In the genomic region with DNA sequence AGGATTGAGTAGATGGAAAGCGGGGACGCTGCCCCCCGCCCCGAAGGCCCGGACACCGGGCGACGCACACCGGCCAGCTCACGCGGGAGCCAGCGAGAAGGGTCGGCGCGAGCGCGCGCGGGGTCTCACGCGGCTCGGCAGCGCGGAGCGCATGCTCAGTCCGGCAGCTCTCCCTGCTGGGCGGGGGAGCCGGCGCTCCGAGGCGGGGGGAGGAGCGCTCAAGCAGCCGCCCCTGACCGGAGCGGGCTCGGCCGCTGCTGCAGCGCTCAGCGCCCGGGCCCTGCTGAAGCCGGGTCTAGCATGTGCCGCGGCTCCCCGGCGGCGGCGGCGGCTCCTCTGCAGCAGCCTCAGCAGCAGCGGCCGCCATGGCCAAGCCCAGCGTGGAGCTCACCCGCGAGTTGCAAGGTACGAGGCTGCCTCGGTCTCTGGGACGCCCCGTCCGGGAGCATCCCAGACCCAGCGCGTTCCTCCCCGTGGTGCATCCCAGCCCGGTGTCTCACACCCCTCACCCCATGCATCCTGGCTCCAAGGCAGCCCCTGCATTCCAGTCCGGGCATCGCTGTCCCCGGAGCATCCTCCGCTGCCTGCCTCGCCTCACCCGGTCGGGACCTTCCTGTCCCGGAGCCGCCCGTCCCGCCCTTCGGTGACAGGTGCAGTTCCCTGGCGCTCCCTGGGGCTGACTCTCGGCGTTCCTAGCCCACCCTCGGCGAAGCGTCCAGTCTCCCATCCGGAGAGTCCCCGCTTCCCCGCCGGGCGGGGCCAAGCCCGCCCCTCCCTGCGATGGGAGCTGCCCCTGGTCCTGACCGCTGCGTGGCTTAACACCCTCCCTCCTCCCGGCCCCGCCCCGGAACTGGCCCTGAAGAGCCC, we compare ENCODE assay signal across 8 cellular contexts. TPM values are rescaled to one million over a fixed set of nuclear protein-coding genes. Genes with fewer than 3 reads are reported as not detected.
DNase-seq lines count a peak whose midpoint lies in the region; ATAC-seq and TF ChIP-seq lines count a peak whose summit lies in the region.

A gene with protein sequence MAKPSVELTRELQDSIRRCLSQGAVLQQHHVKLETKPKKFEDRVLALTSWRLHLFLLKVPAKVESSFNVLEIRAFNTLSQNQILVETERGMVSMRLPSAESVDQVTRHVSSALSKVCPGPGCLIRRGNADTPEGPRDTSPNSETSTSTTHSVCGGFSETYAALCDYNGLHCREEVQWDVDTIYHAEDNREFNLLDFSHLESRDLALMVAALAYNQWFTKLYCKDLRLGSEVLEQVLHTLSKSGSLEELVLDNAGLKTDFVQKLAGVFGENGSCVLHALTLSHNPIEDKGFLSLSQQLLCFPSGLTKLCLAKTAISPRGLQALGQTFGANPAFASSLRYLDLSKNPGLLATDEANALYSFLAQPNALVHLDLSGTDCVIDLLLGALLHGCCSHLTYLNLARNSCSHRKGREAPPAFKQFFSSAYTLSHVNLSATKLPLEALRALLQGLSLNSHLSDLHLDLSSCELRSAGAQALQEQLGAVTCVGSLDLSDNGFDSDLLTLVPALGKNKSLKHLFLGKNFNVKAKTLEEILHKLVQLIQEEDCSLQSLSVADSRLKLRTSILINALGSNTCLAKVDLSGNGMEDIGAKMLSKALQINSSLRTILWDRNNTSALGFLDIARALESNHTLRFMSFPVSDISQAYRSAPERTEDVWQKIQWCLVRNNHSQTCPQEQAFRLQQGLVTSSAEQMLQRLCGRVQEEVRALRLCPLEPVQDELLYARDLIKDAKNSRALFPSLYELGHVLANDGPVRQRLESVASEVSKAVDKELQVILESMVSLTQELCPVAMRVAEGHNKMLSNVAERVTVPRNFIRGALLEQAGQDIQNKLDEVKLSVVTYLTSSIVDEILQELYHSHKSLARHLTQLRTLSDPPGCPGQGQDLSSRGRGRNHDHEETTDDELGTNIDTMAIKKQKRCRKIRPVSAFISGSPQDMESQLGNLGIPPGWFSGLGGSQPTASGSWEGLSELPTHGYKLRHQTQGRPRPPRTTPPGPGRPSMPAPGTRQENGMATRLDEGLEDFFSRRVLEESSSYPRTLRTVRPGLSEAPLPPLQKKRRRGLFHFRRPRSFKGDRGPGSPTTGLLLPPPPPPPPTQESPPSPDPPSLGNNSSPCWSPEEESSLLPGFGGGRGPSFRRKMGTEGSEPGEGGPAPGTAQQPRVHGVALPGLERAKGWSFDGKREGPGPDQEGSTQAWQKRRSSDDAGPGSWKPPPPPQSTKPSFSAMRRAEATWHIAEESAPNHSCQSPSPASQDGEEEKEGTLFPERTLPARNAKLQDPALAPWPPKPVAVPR (N-terminal part only) (plus strand): TSS at position 221 of the 867 bp plus-strand sequence. CDS start 145 bp downstream, at position 366.

- H3K79me2 ChIP-seq in OCI-LY7 (ENCODE audit: insufficient read depth, low read depth, low read length) (no peaks in the 10 kb centered on the region), fibroblast of lung (ENCODE audit: control insufficient read depth, insufficient read depth, low read length) (no peaks in the 10 kb centered on the region)

- peaks cover 9% of the 10 kb centered on the region for H3K4me1 ChIP-seq in CD8-positive, alpha-beta memory T cell (ENCODE audit: insufficient read depth, low read length)
- H3K4me1 ChIP-seq in OCI-LY7 (ENCODE audit: insufficient read depth, low read length, poor library complexity, severe bottlenecking) (peaks cover 31% of the 10 kb centered on the region), fibroblast of lung (ENCODE audit: control insufficient read depth, extremely low read depth, insufficient read depth, low read length) (no peaks in the 10 kb centered on the region), stomach smooth muscle (ENCODE audit: control insufficient read depth, insufficient read depth, low read length) (peaks cover 18% of the 10 kb centered on the region)

- H3K9me3 Mint-ChIP-seq in CD8-positive, alpha-beta memory T cell, result no peaks in the 10 kb centered on the region
- H3K9me3 Mint-ChIP-seq in naive B cell, result no peaks in the 10 kb centered on the region

- peak; percentile 49 to 73 (median 56) for DNase-seq in CD8-positive, alpha-beta memory T cell
- DNase-seq in OCI-LY7 (ENCODE audit: low spot score), result peak; percentile 75
- DNase-seq in activated T-helper 1 cell treated with Interleukin-2 at 50 U/mL for 16 hours (ENCODE audit: low read depth), result peak; percentile 46
- peak; percentile 34 to 41 for DNase-seq in fibroblast of lung (ENCODE audit: low read depth in 2 of 2)
- DNase-seq in naive B cell, result peak; percentile 61

- H3K36me3 Mint-ChIP-seq in CD8-positive, alpha-beta memory T cell, result peaks cover 0 to 1% (median 0%) of the 10 kb centered on the region in 3 donors
- H3K36me3 Mint-ChIP-seq in naive B cell, result no peaks in the 10 kb centered on the region

- H3K27ac Mint-ChIP-seq in CD8-positive, alpha-beta memory T cell, result peak within 1 kb of the TSS in 6 of 8 donors; percentile 16 to 94 (median 58)
- peak within 1 kb of the TSS in 4 of 6 donors; percentile 28 to 94 (median 80) for H3K27ac Mint-ChIP-seq in naive B cell

- ATAC-seq in GM19351 (IDR thresholded peaks at IDR 0.05; ENCODE audit: unreplicated experiment) (peak; percentile 79), HG03571 (IDR thresholded peaks at IDR 0.05; ENCODE audit: unreplicated experiment) (peak; percentile 67), naive B cell (ENCODE audit: low read depth in 2 of 2) (peak; percentile 72 to 79)

- POLR2A ChIA-PET in CD8-positive, alpha-beta memory T cell (lab: Charles Lee), result interaction anchor here (0.5 to 1.4 kb wide), 3 partner anchors 29 to 103 kb away, joined by 3 to 5 read pairs (median 4); no protein-coding TSS in a partner anchor
- POLR2A ChIA-PET in OCI-LY7 (lab: Charles Lee), result interaction anchor here (0.6 to 1.4 kb wide), 3 partner anchors 10 to 45 kb away, joined by 3 read pairs; no protein-coding TSS in a partner anchor

- intact Hi-C loops in OCI-LY7 (cut with micrococcal nuclease; ENCODE audit: unreplicated experiment), result no loop called here

- no peaks in the 10 kb centered on the region for H3K9me2 ChIP-seq in OCI-LY7 (ENCODE audit: insufficient read depth, low read length)

- H3K27me3 Mint-ChIP-seq in CD8-positive, alpha-beta memory T cell, result peaks cover 0 to 8% of the 10 kb centered on the region in 2 donors
- peaks cover 13 to 39% (median 30%) of the 10 kb centered on the region in 3 donors for H3K27me3 Mint-ChIP-seq in naive B cell

- H3K4me1 Mint-ChIP-seq in CD8-positive, alpha-beta memory T cell, result peaks cover 15 to 20% (median 18%) of the 10 kb centered on the region in 3 donors
- peaks cover 35 to 46% (median 46%) of the 10 kb centered on the region in 3 donors for H3K4me1 Mint-ChIP-seq in naive B cell

- H3K4me2 ChIP-seq in OCI-LY7 (ENCODE audit: low read length) (peak within 1 kb of the TSS; percentile 94), fibroblast of lung (ENCODE audit: extremely low read depth, insufficient read depth, low read length) (peak within 1 kb of the TSS; percentile 91)

- H3K4me3 ChIP-seq in CD8-positive, alpha-beta memory T cell (ENCODE audit: low read length), result peak within 1 kb of the TSS; percentile 66
- peak within 1 kb of the TSS; percentile 70 for H3K4me3 ChIP-seq in OCI-LY7 (ENCODE audit: low read depth, low read length, poor library complexity, severe bottlenecking)
- peak within 1 kb of the TSS; percentile 38 to 59 (median 50) for H3K4me3 ChIP-seq in fibroblast of lung (replicated peaks in 1 of 4; ENCODE audit: control extremely low read depth in 1 of 4, insufficient read depth in 1 of 4, low read depth in 3 of 4, low read length in 4 of 4)
- peak within 1 kb of the TSS; percentile 54 to 77 for H3K4me3 ChIP-seq in stomach smooth muscle (ENCODE audit: low read length in 2 of 2)

- no peaks in the 10 kb centered on the region for H4K20me1 ChIP-seq in OCI-LY7 (ENCODE audit: insufficient read depth, low read length)
- H4K20me1 ChIP-seq in fibroblast of lung (ENCODE audit: control insufficient read depth, extremely low read depth, insufficient read depth, low read length), result no peaks in the 10 kb centered on the region

- no peaks in the 10 kb centered on the region for H3K9me3 ChIP-seq in CD8-positive, alpha-beta memory T cell (ENCODE audit: low read length)
- H3K9me3 ChIP-seq in OCI-LY7 (ENCODE audit: low read length) (no peaks in the 10 kb centered on the region), fibroblast of lung (ENCODE audit: control insufficient read depth, insufficient read depth, low read depth, low read length) (no peaks in the 10 kb centered on the region), stomach smooth muscle (ENCODE audit: control insufficient read depth in 2 of 2, low read length in 2 of 2) (no peaks in the 10 kb centered on the region)

- H3K27ac ChIP-seq in CD8-positive, alpha-beta memory T cell (ENCODE audit: low read depth, low read length), result no peak within 1 kb of the TSS
- H3K27ac ChIP-seq in OCI-LY7 (ENCODE audit: low read depth, low read length, poor library complexity, severe bottlenecking) (no peak within 1 kb of the TSS), fibroblast of lung (ENCODE audit: insufficient read depth, low read length) (no peak within 1 kb of the TSS), stomach smooth muscle (ENCODE audit: low read length) (no peak within 1 kb of the TSS)

- H3K9ac ChIP-seq in fibroblast of lung (ENCODE audit: insufficient read depth, low read length) (peak within 1 kb of the TSS; percentile 42), stomach smooth muscle (ENCODE audit: low read length in 2 of 2) (peak within 1 kb of the TSS; percentile 66 to 73)

- H2AFZ ChIP-seq in OCI-LY7 (ENCODE audit: low read length) (peak within 1 kb of the TSS; percentile 84), fibroblast of lung (ENCODE audit: low read length) (peak within 1 kb of the TSS; percentile 55)

- peak within 1 kb of the TSS; percentile 78 to 90 (median 84) for H3K4me3 Mint-ChIP-seq in CD8-positive, alpha-beta memory T cell
- H3K4me3 Mint-ChIP-seq in naive B cell, result peak within 1 kb of the TSS; percentile 82 to 95 (median 87)

- no peaks in the 10 kb centered on the region for H3K27me3 ChIP-seq in CD8-positive, alpha-beta memory T cell (ENCODE audit: insufficient read depth, low read length, poor library complexity, severe bottlenecking)
- H3K27me3 ChIP-seq in fibroblast of lung (ENCODE audit: control insufficient read depth, insufficient read depth, low read length), result peaks cover 19% of the 10 kb centered on the region
- peaks cover 4 to 10% of the 10 kb centered on the region in 2 donors for H3K27me3 ChIP-seq in stomach smooth muscle (ENCODE audit: control insufficient read depth in 1 of 2, insufficient read depth in 2 of 2, low read length in 2 of 2)

- H3K36me3 ChIP-seq in CD8-positive, alpha-beta memory T cell (ENCODE audit: insufficient read depth, low read length), result no peaks in the 10 kb centered on the region
- H3K36me3 ChIP-seq in OCI-LY7 (ENCODE audit: insufficient read depth, low read length) (no peaks in the 10 kb centered on the region), fibroblast of lung (ENCODE audit: control insufficient read depth, insufficient read depth, low read length) (no peaks in the 10 kb centered on the region), stomach smooth muscle (ENCODE audit: control insufficient read depth in 2 of 2, insufficient read depth in 2 of 2, low read length in 2 of 2) (no peaks in the 10 kb centered on the region)

- CTCF ChIA-PET in CD8-positive, alpha-beta memory T cell (lab: Charles Lee), result interaction anchor here (0.8 to 2.2 kb wide), 6 partner anchors 28 to 573 kb away, joined by 3 to 14 read pairs (median 6); no protein-coding TSS in a partner anchor
- CTCF ChIA-PET in OCI-LY7 (lab: Charles Lee; ENCODE audit: unreplicated experiment), result interaction anchor here (0.6 to 1.1 kb wide), 2 partner anchors 38 to 1075 kb away, joined by 3 read pairs; no protein-coding TSS in a partner anchor

- no TSS peak for BruUV-seq in OCI-LY7 (replicated peaks; lab: Mats Ljungman, UMichigan)

- TF ChIP-seq CTCF in OCI-LY7 (conservative IDR thresholded peaks at IDR 0.05; ENCODE audit: low read length), result no peak
- TF ChIP-seq CTCF in fibroblast of lung (conservative IDR thresholded peaks at IDR 0.05 in 1 of 2, IDR thresholded peaks at IDR 0.05 in 1 of 2; ENCODE audit: low read depth in 1 of 2, low read length in 2 of 2), result no peak

RNA-seq across cellular contexts. Expression of the gene that starts here (rescaled TPM):
- total RNA-seq in CD8-positive, alpha-beta memory T cell, result 1 to 10 TPM; 1.2 to 1.5 TPM
- polyA plus RNA-seq in CD8-positive, alpha-beta memory T cell, result 0.14 TPM
- total RNA-seq in OCI-LY7 (2014; rRNA removed; shearing (Covaris generic)), result 0.03 and 0.32 TPM in 2 replicates
- total RNA-seq in OCI-LY7 (2022) (0.21 TPM in 1 of 2 replicates, not detected in the other), fibroblast of lung (0.17 and 0.26 TPM in 2 replicates)
- polyA plus RNA-seq in fibroblast of lung (0.11 TPM in 1 of 2 replicates, not detected in the other), naive B cell (ENCODE audit: low read depth in 6 of 6) (under 1 TPM in 2 of 6 donors, not detected in 4; 0.10 to 0.11 TPM)
- not detected in 2 replicates for polyA plus RNA-seq in fibroblast of lung (2012)
- polyA minus RNA-seq in fibroblast of lung (ENCODE audit: low replicate concordance), result not detected in 2 replicates

Comparison
In these comparisons a context has a peak if more than half of its experiments do, and no peak if none do; other contexts are left out.
1. Peak in DNase-seq, H3K4me3 ChIP-seq and H3K4me2 ChIP-seq in OCI-LY7; RNA of the gene not detected or under 1 TPM.
2. Peak in DNase-seq, H3K4me3 ChIP-seq, H3K9ac ChIP-seq and H3K4me2 ChIP-seq in fibroblast of lung; RNA of the gene not detected or under 1 TPM.
3. Peak in DNase-seq and ATAC-seq in naive B cell; RNA of the gene not detected or under 1 TPM.